ENCODE assay signal across 1 cellular context in the genomic region with DNA sequence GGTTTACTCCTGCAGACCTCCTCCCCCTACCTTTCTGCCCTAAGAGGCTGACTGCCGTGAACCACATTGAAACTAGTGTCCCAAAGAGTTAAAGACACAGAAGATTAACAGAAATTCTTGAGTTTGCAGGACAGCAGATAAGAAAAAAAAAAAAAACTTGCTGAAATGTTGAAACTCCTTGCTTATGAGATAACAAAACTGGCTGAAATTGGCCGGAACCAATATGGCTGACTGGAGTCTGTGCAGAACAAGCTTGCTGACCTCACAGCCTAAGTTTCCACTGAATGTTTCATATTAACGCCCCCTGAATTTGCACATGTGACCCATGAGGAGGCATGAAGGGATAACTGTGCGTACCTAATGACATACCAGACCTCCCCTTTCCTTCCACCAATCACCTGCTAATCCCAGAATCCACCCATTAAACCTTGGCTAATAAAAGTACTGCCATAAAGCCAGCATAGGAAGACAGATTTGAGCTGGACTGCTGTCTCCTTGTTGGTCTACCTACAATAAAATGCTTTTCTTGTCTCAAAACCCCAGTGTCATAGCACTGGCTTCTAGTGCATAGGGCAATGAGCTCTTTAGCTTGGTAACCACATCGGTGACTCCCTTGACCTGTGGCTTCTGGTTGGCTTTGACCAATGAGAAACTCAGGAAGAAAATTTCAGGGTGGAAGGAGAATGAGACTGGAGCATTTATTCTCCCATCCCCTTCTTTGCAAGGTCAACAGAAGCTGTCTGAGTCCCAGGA.
TF ChIP-seq lines count a peak whose summit lies in the region.

No MANE protein-coding gene starts in this region.

TF ChIP-seq in K562, 482 proteins besides CTCF, POLR2A, EP300 and RAD21 (continued from another document and continues in another):
- TF ChIP-seq NRF1 (conservative IDR thresholded peaks at IDR 0.05 in 1 of 2, IDR thresholded peaks at IDR 0.05 in 1 of 2) (peak; percentile 12 to 32; a peak in 1 of 4 replicates), ZNF175 (CRISPR knock-in tag; IDR thresholded peaks at IDR 0.05; ENCODE audit: low read depth) (0 out of 2 replicates have a peak, but pooled peaks have one; percentile 39), KLF16 (IDR thresholded peaks at IDR 0.05) (peak; percentile 87), ZNF384 (IDR thresholded peaks at IDR 0.05; ENCODE audit: low read depth, low read length) (peak; percentile 96), NFIC (IDR thresholded peaks at IDR 0.05) (peak; percentile 70), ZNF766 (CRISPR knock-in tag; conservative IDR thresholded peaks at IDR 0.05) (peak; percentile 63), CBFA2T3 (IDR thresholded peaks at IDR 0.05) (peak; percentile 95), KDM1A (IDR thresholded peaks at IDR 0.05) (peak in 1 of 2 experiments; percentile 59; a peak in 1 of 4 replicates), ZNF41 (CRISPR knock-in tag; conservative IDR thresholded peaks at IDR 0.05) (no peak), ETV1 (tag; conservative IDR thresholded peaks at IDR 0.05; ENCODE audit: low read depth) (peak; percentile 42; the same call in 1 of the 2 replicates), JUNB (CRISPR knock-in tag; conservative IDR thresholded peaks at IDR 0.05) (no peak), ZNF586 (CRISPR knock-in tag; conservative IDR thresholded peaks at IDR 0.05) (no peak), EGR1 (conservative IDR thresholded peaks at IDR 0.05) (peak; percentile 19), FOXM1 (IDR thresholded peaks at IDR 0.05; ENCODE audit: low read depth) (peak; percentile 76), FOXM1 (CRISPR knock-in tag; IDR thresholded peaks at IDR 0.05; ENCODE audit: low read depth) (no peak), SIX5 (IDR thresholded peaks at IDR 0.05; ENCODE audit: borderline replicate concordance in 1 of 2, insufficient read depth in 1 of 2, low read depth in 1 of 2, low read length in 2 of 2) (no peak), ARID1B (IDR thresholded peaks at IDR 0.05) (peak; percentile 89), BCL6 (CRISPR knock-in tag; IDR thresholded peaks at IDR 0.05) (no peak), PML (IDR thresholded peaks at IDR 0.05; ENCODE audit: low read length) (peak; percentile 72), DIDO1 (tag; IDR thresholded peaks at IDR 0.05; ENCODE audit: low read depth) (0 out of 2 replicates have a peak, but pooled peaks have one; percentile 49), CC2D1A (IDR thresholded peaks at IDR 0.05) (peak; percentile 52; the same call in 1 of the 2 replicates), EHMT2 (IDR thresholded peaks at IDR 0.05) (peak; percentile 57; the same call in 1 of the 2 replicates), BMI1 (IDR thresholded peaks at IDR 0.05; ENCODE audit: low read length) (no peak), PYGO2 (tag; IDR thresholded peaks at IDR 0.05) (0 out of 2 replicates have a peak, but pooled peaks have one; percentile 38), CREB1 (IDR thresholded peaks at IDR 0.05) (peak; percentile 40), CREB1 (CRISPR knock-in tag; IDR thresholded peaks at IDR 0.05) (no peak), JUND (IDR thresholded peaks at IDR 0.05; ENCODE audit: borderline replicate concordance, low read depth, low read length) (no peak), JUND (tag; IDR thresholded peaks at IDR 0.05; ENCODE audit: borderline replicate concordance, low read depth, low read length) (peak; percentile 11; the same call in 1 of the 3 replicates), NCOR1 (IDR thresholded peaks at IDR 0.05) (peak; percentile 87), CBFA2T2 (conservative IDR thresholded peaks at IDR 0.05) (peak; percentile 92), U2AF2 (optimal IDR thresholded peaks at IDR 0.05; ENCODE audit: low read depth, low read length) (no peak), POLR2AphosphoS5 (IDR thresholded peaks at IDR 0.05; ENCODE audit: control insufficient read depth, insufficient read depth, low read depth, low read length) (peak; percentile 61), TAL1 (IDR thresholded peaks at IDR 0.05) (peak; percentile 88), TCF3 (CRISPR knock-in tag; IDR thresholded peaks at IDR 0.05) (peak; percentile 85), ATF1 (CRISPR knock-in tag; IDR thresholded peaks at IDR 0.05) (no peak), ATF1 (tag; IDR thresholded peaks at IDR 0.05) (peak; percentile 50; the same call in 1 of the 2 replicates), TEAD4 (IDR thresholded peaks at IDR 0.05; ENCODE audit: low read length) (peak; percentile 91), TEAD4 (CRISPR knock-in tag; IDR thresholded peaks at IDR 0.05; ENCODE audit: borderline replicate concordance) (no peak), MXI1 (IDR thresholded peaks at IDR 0.05; ENCODE audit: low read depth, low read length) (no peak), HDAC2 (IDR thresholded peaks at IDR 0.05) (0 out of 2 replicates have a peak, but pooled peaks have one; percentile 14), CREM (IDR thresholded peaks at IDR 0.05; ENCODE audit: low read depth) (0 out of 2 replicates have a peak, but pooled peaks have one; percentile 5), GATA2 (CRISPR knock-in tag; IDR thresholded peaks at IDR 0.05) (peak; percentile 74), SMARCC2 (IDR thresholded peaks at IDR 0.05; ENCODE audit: low read depth) (peak; percentile 33; the same call in 1 of the 2 replicates), ZSCAN32 (CRISPR knock-in tag; IDR thresholded peaks at IDR 0.05) (no peak), TRIM24 (IDR thresholded peaks at IDR 0.05) (peak; percentile 87 to 91), CEBPG (CRISPR knock-in tag; IDR thresholded peaks at IDR 0.05) (no peak), CEBPG (tag; conservative IDR thresholded peaks at IDR 0.05 in 1 of 2, IDR thresholded peaks at IDR 0.05 in 1 of 2) (peak in 1 of 2 experiments; percentile 24; a peak in 1 of 4 replicates), SAP30 (IDR thresholded peaks at IDR 0.05; ENCODE audit: borderline replicate concordance, insufficient read depth, low read depth, low read length, poor library complexity, severe bottlenecking) (no peak)
- TF ChIP-seq, protein P1, sequence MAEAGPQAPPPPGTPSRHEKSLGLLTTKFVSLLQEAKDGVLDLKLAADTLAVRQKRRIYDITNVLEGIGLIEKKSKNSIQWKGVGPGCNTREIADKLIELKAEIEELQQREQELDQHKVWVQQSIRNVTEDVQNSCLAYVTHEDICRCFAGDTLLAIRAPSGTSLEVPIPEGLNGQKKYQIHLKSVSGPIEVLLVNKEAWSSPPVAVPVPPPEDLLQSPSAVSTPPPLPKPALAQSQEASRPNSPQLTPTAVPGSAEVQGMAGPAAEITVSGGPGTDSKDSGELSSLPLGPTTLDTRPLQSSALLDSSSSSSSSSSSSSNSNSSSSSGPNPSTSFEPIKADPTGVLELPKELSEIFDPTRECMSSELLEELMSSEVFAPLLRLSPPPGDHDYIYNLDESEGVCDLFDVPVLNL (CRISPR knock-in tag; IDR thresholded peaks at IDR 0.05; ENCODE audit: low read depth), result no peak
- TF ChIP-seq, protein P2, sequence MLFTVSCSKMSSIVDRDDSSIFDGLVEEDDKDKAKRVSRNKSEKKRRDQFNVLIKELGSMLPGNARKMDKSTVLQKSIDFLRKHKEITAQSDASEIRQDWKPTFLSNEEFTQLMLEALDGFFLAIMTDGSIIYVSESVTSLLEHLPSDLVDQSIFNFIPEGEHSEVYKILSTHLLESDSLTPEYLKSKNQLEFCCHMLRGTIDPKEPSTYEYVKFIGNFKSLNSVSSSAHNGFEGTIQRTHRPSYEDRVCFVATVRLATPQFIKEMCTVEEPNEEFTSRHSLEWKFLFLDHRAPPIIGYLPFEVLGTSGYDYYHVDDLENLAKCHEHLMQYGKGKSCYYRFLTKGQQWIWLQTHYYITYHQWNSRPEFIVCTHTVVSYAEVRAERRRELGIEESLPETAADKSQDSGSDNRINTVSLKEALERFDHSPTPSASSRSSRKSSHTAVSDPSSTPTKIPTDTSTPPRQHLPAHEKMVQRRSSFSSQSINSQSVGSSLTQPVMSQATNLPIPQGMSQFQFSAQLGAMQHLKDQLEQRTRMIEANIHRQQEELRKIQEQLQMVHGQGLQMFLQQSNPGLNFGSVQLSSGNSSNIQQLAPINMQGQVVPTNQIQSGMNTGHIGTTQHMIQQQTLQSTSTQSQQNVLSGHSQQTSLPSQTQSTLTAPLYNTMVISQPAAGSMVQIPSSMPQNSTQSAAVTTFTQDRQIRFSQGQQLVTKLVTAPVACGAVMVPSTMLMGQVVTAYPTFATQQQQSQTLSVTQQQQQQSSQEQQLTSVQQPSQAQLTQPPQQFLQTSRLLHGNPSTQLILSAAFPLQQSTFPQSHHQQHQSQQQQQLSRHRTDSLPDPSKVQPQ (CRISPR knock-in tag; IDR thresholded peaks at IDR 0.05; ENCODE audit: borderline replicate concordance), result no peak
- TF ChIP-seq, protein P3, sequence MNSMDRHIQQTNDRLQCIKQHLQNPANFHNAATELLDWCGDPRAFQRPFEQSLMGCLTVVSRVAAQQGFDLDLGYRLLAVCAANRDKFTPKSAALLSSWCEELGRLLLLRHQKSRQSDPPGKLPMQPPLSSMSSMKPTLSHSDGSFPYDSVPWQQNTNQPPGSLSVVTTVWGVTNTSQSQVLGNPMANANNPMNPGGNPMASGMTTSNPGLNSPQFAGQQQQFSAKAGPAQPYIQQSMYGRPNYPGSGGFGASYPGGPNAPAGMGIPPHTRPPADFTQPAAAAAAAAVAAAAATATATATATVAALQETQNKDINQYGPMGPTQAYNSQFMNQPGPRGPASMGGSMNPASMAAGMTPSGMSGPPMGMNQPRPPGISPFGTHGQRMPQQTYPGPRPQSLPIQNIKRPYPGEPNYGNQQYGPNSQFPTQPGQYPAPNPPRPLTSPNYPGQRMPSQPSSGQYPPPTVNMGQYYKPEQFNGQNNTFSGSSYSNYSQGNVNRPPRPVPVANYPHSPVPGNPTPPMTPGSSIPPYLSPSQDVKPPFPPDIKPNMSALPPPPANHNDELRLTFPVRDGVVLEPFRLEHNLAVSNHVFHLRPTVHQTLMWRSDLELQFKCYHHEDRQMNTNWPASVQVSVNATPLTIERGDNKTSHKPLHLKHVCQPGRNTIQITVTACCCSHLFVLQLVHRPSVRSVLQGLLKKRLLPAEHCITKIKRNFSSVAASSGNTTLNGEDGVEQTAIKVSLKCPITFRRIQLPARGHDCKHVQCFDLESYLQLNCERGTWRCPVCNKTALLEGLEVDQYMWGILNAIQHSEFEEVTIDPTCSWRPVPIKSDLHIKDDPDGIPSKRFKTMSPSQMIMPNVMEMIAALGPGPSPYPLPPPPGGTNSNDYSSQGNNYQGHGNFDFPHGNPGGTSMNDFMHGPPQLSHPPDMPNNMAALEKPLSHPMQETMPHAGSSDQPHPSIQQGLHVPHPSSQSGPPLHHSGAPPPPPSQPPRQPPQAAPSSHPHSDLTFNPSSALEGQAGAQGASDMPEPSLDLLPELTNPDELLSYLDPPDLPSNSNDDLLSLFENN (IDR thresholded peaks at IDR 0.05; ENCODE audit: low read depth in 2 of 2, low read length in 2 of 2), result 0 out of 4 replicates have a peak, but pooled peaks of 1 of the 2 experiments have one; percentile 44
- TF ChIP-seq, protein P4, sequence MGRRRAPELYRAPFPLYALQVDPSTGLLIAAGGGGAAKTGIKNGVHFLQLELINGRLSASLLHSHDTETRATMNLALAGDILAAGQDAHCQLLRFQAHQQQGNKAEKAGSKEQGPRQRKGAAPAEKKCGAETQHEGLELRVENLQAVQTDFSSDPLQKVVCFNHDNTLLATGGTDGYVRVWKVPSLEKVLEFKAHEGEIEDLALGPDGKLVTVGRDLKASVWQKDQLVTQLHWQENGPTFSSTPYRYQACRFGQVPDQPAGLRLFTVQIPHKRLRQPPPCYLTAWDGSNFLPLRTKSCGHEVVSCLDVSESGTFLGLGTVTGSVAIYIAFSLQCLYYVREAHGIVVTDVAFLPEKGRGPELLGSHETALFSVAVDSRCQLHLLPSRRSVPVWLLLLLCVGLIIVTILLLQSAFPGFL (CRISPR knock-in tag; IDR thresholded peaks at IDR 0.05), result no peak
- TF ChIP-seq, protein P5, sequence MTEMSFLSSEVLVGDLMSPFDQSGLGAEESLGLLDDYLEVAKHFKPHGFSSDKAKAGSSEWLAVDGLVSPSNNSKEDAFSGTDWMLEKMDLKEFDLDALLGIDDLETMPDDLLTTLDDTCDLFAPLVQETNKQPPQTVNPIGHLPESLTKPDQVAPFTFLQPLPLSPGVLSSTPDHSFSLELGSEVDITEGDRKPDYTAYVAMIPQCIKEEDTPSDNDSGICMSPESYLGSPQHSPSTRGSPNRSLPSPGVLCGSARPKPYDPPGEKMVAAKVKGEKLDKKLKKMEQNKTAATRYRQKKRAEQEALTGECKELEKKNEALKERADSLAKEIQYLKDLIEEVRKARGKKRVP (CRISPR knock-in tag; IDR thresholded peaks at IDR 0.05), result peak; percentile 59; the same call in 1 of the 2 replicates
- TF ChIP-seq, protein P6, sequence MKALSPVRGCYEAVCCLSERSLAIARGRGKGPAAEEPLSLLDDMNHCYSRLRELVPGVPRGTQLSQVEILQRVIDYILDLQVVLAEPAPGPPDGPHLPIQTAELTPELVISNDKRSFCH (CRISPR knock-in tag; IDR thresholded peaks at IDR 0.05), result no peak
- TF ChIP-seq, protein P6 (tag; IDR thresholded peaks at IDR 0.05), result 0 out of 2 replicates have a peak, but pooled peaks have one; percentile 82
- TF ChIP-seq, protein P7, sequence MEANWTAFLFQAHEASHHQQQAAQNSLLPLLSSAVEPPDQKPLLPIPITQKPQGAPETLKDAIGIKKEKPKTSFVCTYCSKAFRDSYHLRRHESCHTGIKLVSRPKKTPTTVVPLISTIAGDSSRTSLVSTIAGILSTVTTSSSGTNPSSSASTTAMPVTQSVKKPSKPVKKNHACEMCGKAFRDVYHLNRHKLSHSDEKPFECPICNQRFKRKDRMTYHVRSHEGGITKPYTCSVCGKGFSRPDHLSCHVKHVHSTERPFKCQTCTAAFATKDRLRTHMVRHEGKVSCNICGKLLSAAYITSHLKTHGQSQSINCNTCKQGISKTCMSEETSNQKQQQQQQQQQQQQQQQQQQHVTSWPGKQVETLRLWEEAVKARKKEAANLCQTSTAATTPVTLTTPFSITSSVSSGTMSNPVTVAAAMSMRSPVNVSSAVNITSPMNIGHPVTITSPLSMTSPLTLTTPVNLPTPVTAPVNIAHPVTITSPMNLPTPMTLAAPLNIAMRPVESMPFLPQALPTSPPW (CRISPR knock-in tag; IDR thresholded peaks at IDR 0.05), result peak; percentile 36; the same call in 1 of the 2 replicates
- TF ChIP-seq, protein P8, sequence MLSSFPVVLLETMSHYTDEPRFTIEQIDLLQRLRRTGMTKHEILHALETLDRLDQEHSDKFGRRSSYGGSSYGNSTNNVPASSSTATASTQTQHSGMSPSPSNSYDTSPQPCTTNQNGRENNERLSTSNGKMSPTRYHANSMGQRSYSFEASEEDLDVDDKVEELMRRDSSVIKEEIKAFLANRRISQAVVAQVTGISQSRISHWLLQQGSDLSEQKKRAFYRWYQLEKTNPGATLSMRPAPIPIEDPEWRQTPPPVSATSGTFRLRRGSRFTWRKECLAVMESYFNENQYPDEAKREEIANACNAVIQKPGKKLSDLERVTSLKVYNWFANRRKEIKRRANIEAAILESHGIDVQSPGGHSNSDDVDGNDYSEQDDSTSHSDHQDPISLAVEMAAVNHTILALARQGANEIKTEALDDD (IDR thresholded peaks at IDR 0.05), result peak; percentile 48; the same call in 1 of the 2 replicates
- TF ChIP-seq, protein P9, sequence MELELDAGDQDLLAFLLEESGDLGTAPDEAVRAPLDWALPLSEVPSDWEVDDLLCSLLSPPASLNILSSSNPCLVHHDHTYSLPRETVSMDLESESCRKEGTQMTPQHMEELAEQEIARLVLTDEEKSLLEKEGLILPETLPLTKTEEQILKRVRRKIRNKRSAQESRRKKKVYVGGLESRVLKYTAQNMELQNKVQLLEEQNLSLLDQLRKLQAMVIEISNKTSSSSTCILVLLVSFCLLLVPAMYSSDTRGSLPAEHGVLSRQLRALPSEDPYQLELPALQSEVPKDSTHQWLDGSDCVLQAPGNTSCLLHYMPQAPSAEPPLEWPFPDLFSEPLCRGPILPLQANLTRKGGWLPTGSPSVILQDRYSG (tag; conservative IDR thresholded peaks at IDR 0.05; ENCODE audit: low read depth), result 0 out of 2 replicates have a peak, but pooled peaks have one; percentile 54
